30 cellular contexts compared by ENCODE assay signal in the genomic region with DNA sequence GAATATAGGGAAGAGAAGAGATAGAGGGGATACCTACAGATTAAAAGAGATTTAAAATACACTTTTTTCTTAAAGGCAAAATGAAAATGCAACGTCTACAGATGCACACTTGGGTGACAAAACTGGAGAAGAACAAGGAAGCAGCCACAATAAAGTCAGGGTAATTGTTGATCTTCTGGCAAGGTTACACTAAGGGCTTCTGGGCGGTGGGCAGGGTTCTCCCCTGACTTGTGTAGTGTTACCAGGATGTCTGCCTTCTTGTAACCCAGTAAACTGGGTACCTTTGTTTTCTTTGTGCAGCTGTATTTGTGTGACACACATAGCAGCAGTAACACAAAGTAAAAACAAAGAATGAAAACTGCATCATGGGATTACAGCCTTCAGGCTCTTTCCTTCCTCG. TPM values are rescaled to one million over a fixed set of nuclear protein-coding genes. Genes with fewer than 3 reads are reported as not detected.
"Had no signal": no experiment of that assay in that cellular context is flagged by ENCODE, and none has a peak within 500 bp of the region (broad histone marks: within the 10 kb centered on the region; RNA-seq: fewer than 3 reads in every experiment).

No MANE protein-coding gene starts in this region.

- H3K27me3 ChIP-seq: ascending aorta, cardiac muscle cell had no signal

- H3K9me3 ChIP-seq: ascending aorta had no signal

- H3K4me1 ChIP-seq: ascending aorta had no signal

- DNase-seq: activated CD4-positive, alpha-beta memory T cell treated with anti-CD3 and anti-CD28 coated beads, Interleukin-2, amount 10 ng/mL, durations not matched to agents 7 days and 5 days; activated CD4-positive, alpha-beta T cell treated with anti-CD3 and anti-CD28 coated beads for 1 hour; activated CD4-positive, alpha-beta T cell treated with anti-CD3 and anti-CD28 coated beads for 36 hours; activated CD4-positive, alpha-beta T cell treated with anti-CD3 and anti-CD28 coated beads for 48 hours; activated CD4-positive, alpha-beta T cell treated with anti-CD3 and anti-CD28 coated beads, Interleukin-2, amount 10 ng/mL, durations not matched to agents 7 days and 5 days; activated CD4-positive, alpha-beta T cell treated with anti-CD3 and anti-CD28 coated beads, Interleukin-2, amount 50 U/mL, for 48 hours; activated CD4-positive, CD25-positive, alpha-beta regulatory T cell; activated CD8-positive, alpha-beta memory T cell treated with anti-CD3 and anti-CD28 coated beads for 24 hours; activated CD8-positive, alpha-beta memory T cell treated with anti-CD3 and anti-CD28 coated beads, Interleukin-2, amount 10 ng/mL, durations not matched to agents 7 days and 5 days; activated CD8-positive, alpha-beta memory T cell treated with anti-CD3 and anti-CD28 coated beads, Interleukin-2, amount 50 U/mL, for 48 hours; activated CD8-positive, alpha-beta T cell treated with anti-CD3 and anti-CD28 coated beads, Interleukin-2, amount 10 ng/mL, durations not matched to agents 7 days and 5 days; activated effector memory CD4-positive, alpha-beta T cell treated with Interleukin-2 at 50 U/mL for 16 hours; activated gamma-delta T cell; activated naive CD4-positive, alpha-beta T cell treated with anti-CD3 and anti-CD28 coated beads, Interleukin-2, amount 10 ng/mL, durations not matched to agents 7 days and 5 days; activated naive CD4-positive, alpha-beta T cell treated with Interleukin-2 at 50 U/mL for 16 hours; activated naive CD8-positive, alpha-beta T cell treated with anti-CD3 and anti-CD28 coated beads, Interleukin-2, amount 10 ng/mL, durations not matched to agents 7 days and 5 days; activated naive CD8-positive, alpha-beta T cell treated with anti-CD3 and anti-CD28 coated beads, Interleukin-2, amount 50 U/mL, for 24 hours; activated T-cell treated with anti-CD3 and anti-CD28 coated beads, Interleukin-2, amount 50 U/mL, for 24 hours; activated T-cell treated with anti-CD3 and anti-CD28 coated beads, Interleukin-2, amount 50 U/mL, for 48 hours; amygdala; anterior cingulate cortex; caudate nucleus; cerebellar nuclear complex; T-cell; T-helper 2 cell; T-helper 9 cell had no signal

- H3K36me3 ChIP-seq: ascending aorta, cardiac muscle cell had no signal

- ATAC-seq: activated CD4-positive, alpha-beta T cell treated with anti-CD3 and anti-CD28 coated beads for 36 hours; activated CD4-positive, CD25-positive, alpha-beta regulatory T cell treated with anti-CD3 and anti-CD28 coated beads, Interleukin-2, amount 50 U/mL, for 24 hours; activated CD8-positive, alpha-beta memory T cell treated with anti-CD3 and anti-CD28 coated beads, Interleukin-2, amount 10 ng/mL, durations not matched to agents 7 days and 5 days; activated CD8-positive, alpha-beta T cell treated with anti-CD3 and anti-CD28 coated beads, Interleukin-2, amount 10 ng/mL, durations not matched to agents 7 days and 5 days; activated naive CD8-positive, alpha-beta T cell treated with anti-CD3 and anti-CD28 coated beads, Interleukin-2, amount 50 U/mL, for 24 hours; T-cell had no signal

- H3K4me3 ChIP-seq: ascending aorta, cardiac muscle cell had no signal

- H3K27ac ChIP-seq: ascending aorta, cardiac muscle cell, VCaP had no signal

RNA-seq across cellular contexts. Expression of gene EPB41L4B, which starts 37.8 kb away (rescaled TPM):
- total RNA-seq: activated CD4-positive, alpha-beta T cell treated with anti-CD3 and anti-CD28 coated beads, Interleukin-2, amount 10 ng/mL, durations not matched to agents 7 days and 5 days; activated CD8-positive, alpha-beta T cell treated with anti-CD3 and anti-CD28 coated beads, Interleukin-2, amount 10 ng/mL, durations not matched to agents 7 days and 5 days; activated naive CD8-positive, alpha-beta T cell treated with anti-CD3 and anti-CD28 coated beads, Interleukin-2, amount 10 ng/mL, durations not matched to agents 7 days and 5 days; ascending aorta had no signal
